In the genomic region with DNA sequence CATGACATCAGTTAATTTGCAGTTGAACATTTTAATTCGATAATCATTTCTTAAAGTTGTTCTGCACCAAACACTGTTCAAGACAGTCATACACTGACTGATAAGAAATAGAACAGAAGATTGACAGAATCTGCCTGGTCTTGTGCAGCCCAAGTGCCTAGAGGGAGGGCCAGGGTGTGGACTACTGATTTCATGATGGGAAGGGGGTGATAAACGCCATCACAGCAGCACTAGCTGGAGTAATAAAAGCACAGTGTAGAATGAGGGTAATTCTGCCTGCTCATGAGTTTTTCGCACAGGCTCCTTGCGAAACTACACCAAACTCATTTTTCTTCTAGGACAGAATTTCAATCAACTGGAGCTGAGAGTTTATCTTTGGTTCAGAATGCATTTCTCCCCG, we compare ENCODE assay signal across 24 cellular contexts.
"Had no signal": no experiment of that assay in that cellular context is flagged by ENCODE, and none has a peak within 500 bp of the region (broad histone marks: within the 10 kb centered on the region; RNA-seq: fewer than 3 reads in every experiment).

No MANE protein-coding gene starts in this region.

- H3K4me3 ChIP-seq: MG63, Peyer's patch, SJCRH30 had no signal

- FAIRE-seq: astrocyte had no signal

- H3K36me3 ChIP-seq: MG63, Peyer's patch, SJCRH30 had no signal

- H3K27ac ChIP-seq: Peyer's patch, RWPE1, SJCRH30 had no signal

- H3K4me1 ChIP-seq: Peyer's patch, SJCRH30 had no signal

- H3K27me3 ChIP-seq: MG63, Peyer's patch, SJCRH30 had no signal

- DNase-seq: activated CD4-positive, alpha-beta T cell treated with anti-CD3 and anti-CD28 coated beads for 1 hour; activated CD4-positive, alpha-beta T cell treated with anti-CD3 and anti-CD28 coated beads, Interleukin-2, amount 10 ng/mL, durations not matched to agents 24 days and 14 days; activated CD4-positive, alpha-beta T cell treated with anti-CD3 and anti-CD28 coated beads, Interleukin-2, amount 50 U/mL, for 48 hours; activated CD8-positive, alpha-beta memory T cell treated with anti-CD3 and anti-CD28 coated beads, Interleukin-2, amount 10 ng/mL, durations not matched to agents 7 days and 5 days; activated effector memory CD4-positive, alpha-beta T cell treated with anti-CD3 and anti-CD28 coated beads, Interleukin-2, amount 50 U/mL, for 16 hours; activated naive CD4-positive, alpha-beta T cell treated with Interleukin-2 at 50 U/mL for 16 hours; activated naive CD8-positive, alpha-beta T cell treated with anti-CD3 and anti-CD28 coated beads, Interleukin-2, amount 50 U/mL, for 24 hours; activated T-cell treated with anti-CD3 and anti-CD28 coated beads, Interleukin-2, amount 50 U/mL, for 24 hours; amygdala; MG63; MV-4-11; NCI-H1105; NCI-H1436; NCI-H187; NCI-H2081; NCI-H510A treated with DMSO at 0.1 percent for 48 hours; NCI-H69; NK-92 treated with Interleukin-12 subunit alpha and Interleukin-12 subunit beta, amount 100 ng/mL, for 24 hours; Peyer's patch; Right ventricle myocardium superior; SJCRH30; SW 1271 had no signal

- H3K9me3 ChIP-seq: MG63, Peyer's patch, SJCRH30 had no signal
